ENCODE assay signal across 8 cellular contexts in genomic region chr20:10219452-10219791, GRCh38. TPM values are rescaled to one million over a fixed set of nuclear protein-coding genes. Genes with fewer than 3 reads are reported as not detected.
DNase-seq lines count a peak whose midpoint lies in the region; ATAC-seq and TF ChIP-seq lines count a peak whose summit lies in the region.

No MANE protein-coding gene starts in this region.

- H3K4me3 Mint-ChIP-seq in activated T-cell treated with anti-CD3 and anti-CD28 coated beads, Interleukin-2, amount 50 U/mL, for 24 hours, result peak overlapping the region; percentile 47
- H3K4me3 Mint-ChIP-seq in naive B cell, result peak overlapping the region in 7 of 8 donors; percentile 72 to 86 (median 80)
- peak overlapping the region; percentile 70 to 74 for H3K4me3 Mint-ChIP-seq in stimulated activated naive CD8-positive, alpha-beta T cell treated with anti-CD3 and anti-CD28 coated beads, Interleukin-15, amount 100 ng/mL, for 72 hours

- H3K4me1 Mint-ChIP-seq in activated T-cell treated with anti-CD3 and anti-CD28 coated beads, Interleukin-2, amount 50 U/mL, for 24 hours (ENCODE audit: low read depth), result peaks cover 20% of the 10 kb centered on the region
- H3K4me1 Mint-ChIP-seq in naive B cell, result peaks cover 13 to 19% (median 16%) of the 10 kb centered on the region in 3 donors
- H3K4me1 Mint-ChIP-seq in stimulated activated naive CD8-positive, alpha-beta T cell treated with anti-CD3 and anti-CD28 coated beads, Interleukin-15, amount 100 ng/mL, for 72 hours, result peaks cover 18% of the 10 kb centered on the region

- TF ChIP-seq EP300 in esophagus muscularis mucosa (IDR thresholded peaks at IDR 0.05), result no peak

- no peak overlapping the region for H3K27ac ChIP-seq in esophagus muscularis mucosa (replicated peaks in 1 of 4)

- peak overlapping the region; percentile 25 for H3K9ac ChIP-seq in NT2/D1 (ENCODE audit: insufficient read length, low read depth)

- H3K27me3 ChIP-seq in NT2/D1 (ENCODE audit: insufficient read depth, insufficient read length) (peaks cover 35% of the 10 kb centered on the region), esophagus muscularis mucosa (peaks cover 4 to 74% (median 20%) of the 10 kb centered on the region in 4 donors)

- H3K4me1 ChIP-seq in NT2/D1 (ENCODE audit: insufficient read depth, insufficient read length) (no peaks in the 10 kb centered on the region), esophagus muscularis mucosa (peaks cover 5 to 25% (median 18%) of the 10 kb centered on the region in 4 donors)

- no peak for TF ChIP-seq POLR2A in esophagus muscularis mucosa (IDR thresholded peaks at IDR 0.05; ENCODE audit: low read depth)

- peaks cover 64% of the 10 kb centered on the region for H3K27me3 Mint-ChIP-seq in activated T-cell treated with anti-CD3 and anti-CD28 coated beads, Interleukin-2, amount 50 U/mL, for 24 hours
- peaks cover 61 to 65% (median 62%) of the 10 kb centered on the region in 3 donors for H3K27me3 Mint-ChIP-seq in naive B cell
- peaks cover 71% of the 10 kb centered on the region for H3K27me3 Mint-ChIP-seq in stimulated activated naive CD8-positive, alpha-beta T cell treated with anti-CD3 and anti-CD28 coated beads, Interleukin-15, amount 100 ng/mL, for 72 hours

- ATAC-seq in HG03558 (IDR thresholded peaks at IDR 0.05; ENCODE audit: extremely low read depth, unreplicated experiment) (peak; percentile 74), naive B cell (ENCODE audit: low read depth in 2 of 2) (peak; percentile 43 to 66)
- no peak for ATAC-seq in stimulated activated naive CD8-positive, alpha-beta T cell treated with anti-CD3 and anti-CD28 coated beads, Interleukin-15, amount 100 ng/mL, for 72 hours

- WGBS in esophagus muscularis mucosa, result 0% methylated on average over 12 of the region's 32 CpGs

- intact Hi-C loops in esophagus muscularis mucosa (cut with DNase I), result no loop called here

- H3K27ac Mint-ChIP-seq in activated T-cell treated with anti-CD3 and anti-CD28 coated beads, Interleukin-2, amount 50 U/mL, for 24 hours, result no peak overlapping the region
- no peak overlapping the region for H3K27ac Mint-ChIP-seq in naive B cell
- H3K27ac Mint-ChIP-seq in stimulated activated naive CD8-positive, alpha-beta T cell treated with anti-CD3 and anti-CD28 coated beads, Interleukin-15, amount 100 ng/mL, for 72 hours, result no peak overlapping the region

- H3K36me3 Mint-ChIP-seq in activated T-cell treated with anti-CD3 and anti-CD28 coated beads, Interleukin-2, amount 50 U/mL, for 24 hours (ENCODE audit: low read depth), result no peaks in the 10 kb centered on the region
- peaks cover 0 to 14% of the 10 kb centered on the region in 2 donors for H3K36me3 Mint-ChIP-seq in naive B cell

- peak; percentile 69 for DNase-seq in NCI-H1436 (lab: John Stamatoyannopoulos, UW)
- no peak for DNase-seq in NCI-H1436 treated with DMSO at 0.1 percent for 48 hours (lab: John Stamatoyannopoulos, UW)
- DNase-seq in NT2/D1 (ENCODE audit: low read depth, low spot score), result no peak
- peak; percentile 73 for DNase-seq in activated T-cell treated with anti-CD3 and anti-CD28 coated beads, Interleukin-2, amount 50 U/mL, for 24 hours
- DNase-seq in esophagus muscularis mucosa (ENCODE audit: extremely low spot score), result no peak
- peak; percentile 46 for DNase-seq in naive B cell
- DNase-seq in stimulated activated naive CD8-positive, alpha-beta T cell treated with anti-CD3 and anti-CD28 coated beads, Interleukin-15, amount 100 ng/mL, for 72 hours, result peak; percentile 55 to 70

- H3K36me3 ChIP-seq in NT2/D1 (ENCODE audit: insufficient read depth, insufficient read length, low read length), result no peaks in the 10 kb centered on the region
- no peaks in the 10 kb centered on the region for H3K36me3 ChIP-seq in esophagus muscularis mucosa

- H3K9me3 Mint-ChIP-seq in activated T-cell treated with anti-CD3 and anti-CD28 coated beads, Interleukin-2, amount 50 U/mL, for 24 hours, result peaks cover 4% of the 10 kb centered on the region
- H3K9me3 Mint-ChIP-seq in naive B cell, result peaks cover 4 to 26% (median 16%) of the 10 kb centered on the region in 7 donors
- peaks cover 5 to 14% of the 10 kb centered on the region in 2 donors for H3K9me3 Mint-ChIP-seq in stimulated activated naive CD8-positive, alpha-beta T cell treated with anti-CD3 and anti-CD28 coated beads, Interleukin-15, amount 100 ng/mL, for 72 hours

- TF ChIP-seq CTCF in esophagus muscularis mucosa (IDR thresholded peaks at IDR 0.05), result no peak

- no peaks in the 10 kb centered on the region for H3K9me3 ChIP-seq in NT2/D1 (ENCODE audit: insufficient read depth, low read length)
- H3K9me3 ChIP-seq in esophagus muscularis mucosa, result no peaks in the 10 kb centered on the region

- H3K4me3 ChIP-seq in NT2/D1 (ENCODE audit: insufficient read length, low read depth), result peak overlapping the region; percentile 39
- peak overlapping the region; percentile 18 to 39 (median 29) for H3K4me3 ChIP-seq in esophagus muscularis mucosa

RNA-seq across cellular contexts. Expression of gene SNAP25, which starts 0.8 kb away (rescaled TPM):
- 1 to 10 TPM; 2.9 to 4.8 (median 3.9) TPM for total RNA-seq in esophagus muscularis mucosa
- under 1 TPM in 2 of 6 donors, not detected in 4; 0.23 to 0.44 TPM for polyA plus RNA-seq in naive B cell (ENCODE audit: low read depth in 6 of 6)

Comparison
In these comparisons a context has a peak if more than half of its experiments do, and no peak if none do; other contexts are left out.
1. DNase-seq: peak in NCI-H1436 (single experiment), activated T-cell treated with anti-CD3 and anti-CD28 coated beads, Interleukin-2, amount 50 U/mL, for 24 hours (single experiment), naive B cell (single experiment) and stimulated activated naive CD8-positive, alpha-beta T cell treated with anti-CD3 and anti-CD28 coated beads, Interleukin-15, amount 100 ng/mL, for 72 hours (2 of 2); none in NCI-H1436 treated with DMSO at 0.1 percent for 48 hours (single experiment), NT2/D1 (single experiment) and esophagus muscularis mucosa (single experiment).
2. Peak in every context shown above with its lines, with median percentiles within 50 percentile points of each other: H3K4me3 Mint-ChIP-seq.